In genomic region chr3:186759231-186759930, GRCh38 we compare ENCODE assay signal across 22 cellular contexts. TPM values are rescaled to one million over a fixed set of nuclear protein-coding genes. Genes with fewer than 3 reads are reported as not detected.
"Had no signal": no experiment of that assay in that cellular context is flagged by ENCODE, and none has a peak within 500 bp of the region (broad histone marks: within the 10 kb centered on the region; RNA-seq: fewer than 3 reads in every experiment).

No MANE protein-coding gene starts in this region.

- H3K9me3 ChIP-seq: thoracic aorta had no signal

- H3K4me3 ChIP-seq: dorsolateral prefrontal cortex, lung, thoracic aorta had no signal

- H3K4me3 Mint-ChIP-seq: activated CD4-positive, alpha-beta T cell treated with anti-CD3 and anti-CD28 coated beads for 36 hours; activated naive CD8-positive, alpha-beta T cell treated with anti-CD3 and anti-CD28 coated beads for 36 hours; brain; mesothelial cell of epicardium; nephron progenitor cell; stimulated activated naive B cell treated with anti-CD40 and anti-IgM and Interleukin-4, amounts not matched to agents 10 μg/mL and 1 μg/mL and 100 μg/mL, for 72 hours had no signal

- FAIRE-seq: colon, kidney had no signal

- H3K27ac Mint-ChIP-seq: activated CD4-positive, alpha-beta T cell treated with anti-CD3 and anti-CD28 coated beads for 36 hours; activated naive CD8-positive, alpha-beta T cell treated with anti-CD3 and anti-CD28 coated beads for 36 hours; brain; mesothelial cell of epicardium; nephron progenitor cell; stimulated activated naive B cell treated with anti-CD40 and anti-IgM and Interleukin-4, amounts not matched to agents 10 μg/mL and 1 μg/mL and 100 μg/mL, for 72 hours had no signal

- ATAC-seq: left lobe of liver; stimulated activated naive B cell treated with anti-CD40 and anti-IgM and Interleukin-4, amounts not matched to agents 10 μg/mL and 1 μg/mL and 100 μg/mL, for 72 hours had no signal

- H3K9me3 Mint-ChIP-seq: activated naive CD8-positive, alpha-beta T cell treated with anti-CD3 and anti-CD28 coated beads for 36 hours; brain; mesothelial cell of epicardium; nephron progenitor cell; stimulated activated naive B cell treated with anti-CD40 and anti-IgM and Interleukin-4, amounts not matched to agents 10 μg/mL and 1 μg/mL and 100 μg/mL, for 72 hours had no signal

- H3K4me1 Mint-ChIP-seq: nephron progenitor cell had no signal

- H3K27ac ChIP-seq: dorsolateral prefrontal cortex, thoracic aorta had no signal

- H3K36me3 Mint-ChIP-seq: activated naive CD8-positive, alpha-beta T cell treated with anti-CD3 and anti-CD28 coated beads for 36 hours; brain; mesothelial cell of epicardium; stimulated activated naive B cell treated with anti-CD40 and anti-IgM and Interleukin-4, amounts not matched to agents 10 μg/mL and 1 μg/mL and 100 μg/mL, for 72 hours had no signal

- DNase-seq: activated CD4-positive, alpha-beta T cell treated with anti-CD3 and anti-CD28 coated beads for 36 hours; activated CD4-positive, alpha-beta T cell treated with anti-CD3 and anti-CD28 coated beads, Interleukin-2, amount 50 U/mL, for 48 hours; activated gamma-delta T cell treated with Interleukin-2 at 50 U/mL for 16 hours; activated naive CD8-positive, alpha-beta T cell treated with anti-CD3 and anti-CD28 coated beads for 36 hours; amniotic stem cell; central memory CD4-positive, alpha-beta T cell; dorsolateral prefrontal cortex; erythroblast; foreskin melanocyte; glutamatergic neuron; kidney; nephron progenitor cell; occipital lobe; posterior cingulate gyrus; stimulated activated naive B cell treated with anti-CD40 and anti-IgM and Interleukin-4, amounts not matched to agents 10 μg/mL and 1 μg/mL and 100 μg/mL, for 72 hours had no signal

- H3K36me3 ChIP-seq: thoracic aorta had no signal

- H3K27me3 Mint-ChIP-seq: activated naive CD8-positive, alpha-beta T cell treated with anti-CD3 and anti-CD28 coated beads for 36 hours; stimulated activated naive B cell treated with anti-CD40 and anti-IgM and Interleukin-4, amounts not matched to agents 10 μg/mL and 1 μg/mL and 100 μg/mL, for 72 hours had no signal

RNA-seq across cellular contexts. Expression of gene KNG1, which starts 42.2 kb away (rescaled TPM):
- total RNA-seq: activated CD4-positive, alpha-beta T cell treated with anti-CD3 and anti-CD28 coated beads for 36 hours; activated naive CD8-positive, alpha-beta T cell treated with anti-CD3 and anti-CD28 coated beads for 36 hours; mesothelial cell of epicardium; occipital lobe; thoracic aorta; ureter had no signal
